In genomic region chr10:50367732-50368131, GRCh38 we compare ENCODE assay signal across 1 cellular context.
TF ChIP-seq lines count a peak whose summit lies in the region.

No MANE protein-coding gene starts in this region.

TF ChIP-seq in H1, 55 proteins besides CTCF, POLR2A, EP300 and RAD21 (continued from another document):
- TF ChIP-seq MAX (IDR thresholded peaks at IDR 0.05) (no peak), TBP (IDR thresholded peaks at IDR 0.05; ENCODE audit: low read depth, low read length) (no peak)
